ENCODE assay signal across 8 cellular contexts in the genomic region with DNA sequence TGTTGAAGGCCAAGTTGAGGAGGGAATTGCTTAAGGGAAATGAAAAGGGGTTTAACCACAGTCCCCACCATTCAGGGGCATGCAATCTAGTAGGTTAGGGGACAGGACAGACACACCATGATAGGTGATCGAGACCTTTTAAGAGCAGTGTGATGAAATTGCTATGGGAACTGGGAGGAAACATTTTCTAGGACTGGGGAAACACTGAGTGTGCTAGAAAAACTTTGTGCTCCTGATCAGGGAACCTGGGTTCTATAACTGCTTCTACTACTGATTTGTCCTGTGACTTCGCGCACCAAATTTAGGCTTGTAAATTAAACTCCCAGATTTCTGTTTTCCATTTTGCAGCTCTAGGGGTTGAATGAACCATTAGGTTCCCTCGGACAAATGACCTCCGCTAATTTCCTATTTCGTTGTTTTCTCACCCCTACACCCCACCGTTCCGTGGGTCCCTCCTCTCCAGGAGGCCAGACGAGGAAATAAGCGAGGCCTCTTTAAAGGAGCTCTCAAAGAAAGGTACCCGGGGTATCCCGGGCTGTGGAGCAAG. TPM values are rescaled to one million over a fixed set of nuclear protein-coding genes. Genes with fewer than 3 reads are reported as not detected.
DNase-seq lines count a peak whose midpoint lies in the region; ATAC-seq, FAIRE-seq and TF ChIP-seq lines count a peak whose summit lies in the region.

No MANE protein-coding gene starts in this region.

- TF ChIP-seq EP300 in suprapubic skin (IDR thresholded peaks at IDR 0.05): no peak

- FAIRE-seq in keratinocyte (lab: Jason Lieb, UNC) (no peak), GM12892 (lab: Jason Lieb, UNC) (no peak)

- H3K4me1 Mint-ChIP-seq in activated naive CD8-positive, alpha-beta T cell treated with anti-CD3 and anti-CD28 coated beads for 36 hours: peaks cover 25% of the 10 kb centered on the region

- H3K9ac ChIP-seq in keratinocyte (ENCODE audit: control insufficient read depth, extremely low read depth, insufficient read depth, low read length): peak overlapping the region; percentile 91

- no peak for TF ChIP-seq CTCF in GM12865 (IDR thresholded peaks at IDR 0.05; ENCODE audit: insufficient read depth, low read depth, low read length, missing control alignments)
- TF ChIP-seq CTCF in keratinocyte (optimal IDR thresholded peaks at IDR 0.05 in 1 of 3, IDR thresholded peaks at IDR 0.05 in 1 of 3, conservative IDR thresholded peaks at IDR 0.05 in 1 of 3; ENCODE audit: extremely low read depth in 1 of 3, insufficient read depth in 2 of 3, low read length in 3 of 3): no peak
- no peak for TF ChIP-seq CTCF in suprapubic skin (IDR thresholded peaks at IDR 0.05)

- H3K27me3 ChIP-seq in keratinocyte (ENCODE audit: control insufficient read depth, extremely low read depth, insufficient read depth, low read length) (no peaks in the 10 kb centered on the region), suprapubic skin (no peaks in the 10 kb centered on the region)

- H3K9me3 ChIP-seq in keratinocyte (ENCODE audit: control insufficient read depth, low read depth, low read length) (no peaks in the 10 kb centered on the region), suprapubic skin (no peaks in the 10 kb centered on the region)

- H3K79me2 ChIP-seq in keratinocyte (ENCODE audit: control insufficient read depth, insufficient read depth, low read length): peaks cover 26% of the 10 kb centered on the region

- peak overlapping the region; percentile 86 for H3K27ac ChIP-seq in keratinocyte (ENCODE audit: control insufficient read depth, insufficient read depth, low read length)
- H3K27ac ChIP-seq in suprapubic skin: peak overlapping the region; percentile 76

- peaks cover 15% of the 10 kb centered on the region for H3K36me3 Mint-ChIP-seq in activated naive CD8-positive, alpha-beta T cell treated with anti-CD3 and anti-CD28 coated beads for 36 hours

- TF ChIP-seq POLR2A in suprapubic skin (IDR thresholded peaks at IDR 0.05): no peak
- TF ChIP-seq POLR2A in GM12892 (IDR thresholded peaks at IDR 0.05; ENCODE audit: low read depth, low read length): no peak

- peak overlapping the region; percentile 91 for H3K4me3 Mint-ChIP-seq in activated naive CD8-positive, alpha-beta T cell treated with anti-CD3 and anti-CD28 coated beads for 36 hours

- dilution Hi-C loops in keratinocyte (cut with MboI; ENCODE audit: extremely low pct_ligation_motif_present, low sequenced_read_pairs): no loop called here

- H3K4me2 ChIP-seq in keratinocyte (ENCODE audit: control insufficient read depth, extremely low read depth, insufficient read depth, low read depth, low read length): peak overlapping the region; percentile 94

- H3K4me1 ChIP-seq in keratinocyte (ENCODE audit: control insufficient read depth, extremely low read depth, insufficient read depth, low read length) (peaks cover 8% of the 10 kb centered on the region), suprapubic skin (peaks cover 40% of the 10 kb centered on the region)

- H3K9me1 ChIP-seq in keratinocyte (ENCODE audit: control insufficient read depth, extremely low read depth, insufficient read depth, low read length): no peaks in the 10 kb centered on the region

- H3K9me3 Mint-ChIP-seq in activated naive CD8-positive, alpha-beta T cell treated with anti-CD3 and anti-CD28 coated beads for 36 hours: no peaks in the 10 kb centered on the region

- ATAC-seq in HG03135 (IDR thresholded peaks at IDR 0.05; ENCODE audit: unreplicated experiment): peak; percentile 28

- H2AFZ ChIP-seq in keratinocyte (ENCODE audit: control insufficient read depth, low read length): peak overlapping the region; percentile 97

- WGBS in suprapubic skin: 23% methylated on average over 12 of the region's 12 CpGs

- H3K4me3 ChIP-seq in GM12865 (ENCODE audit: low read depth, low read length) (peak overlapping the region; percentile 76), keratinocyte (ENCODE audit: control insufficient read depth in 2 of 3, extremely low read depth in 1 of 3, insufficient read depth in 2 of 3, low read depth in 1 of 3, low read length in 3 of 3) (peak overlapping the region; percentile 85 to 98 (median 87)), suprapubic skin (peak overlapping the region; percentile 95)

- no peak for DNase-seq in GM12865 (ENCODE audit: low read depth)
- peak; percentile 4 for DNase-seq in activated naive CD8-positive, alpha-beta T cell treated with anti-CD3 and anti-CD28 coated beads for 36 hours
- DNase-seq in keratinocyte (ENCODE audit: low read depth, low spot score): no peak
- DNase-seq in suprapubic skin (ENCODE audit: low spot score in 2 of 2): no peak
- DNase-seq in GM12892 (ENCODE audit: insufficient read length): no peak
- DNase-seq in foreskin melanocyte: no peak
- no peak for DNase-seq in activated CD8-positive, alpha-beta memory T cell treated with anti-CD3 and anti-CD28 coated beads, Interleukin-2, amount 50 U/mL, for 48 hours

- no peaks in the 10 kb centered on the region for H4K20me1 ChIP-seq in keratinocyte (ENCODE audit: control insufficient read depth, extremely low read depth, insufficient read depth, low read length)

- H3K27ac Mint-ChIP-seq in activated naive CD8-positive, alpha-beta T cell treated with anti-CD3 and anti-CD28 coated beads for 36 hours: peak overlapping the region; percentile 94

- H3K36me3 ChIP-seq in keratinocyte (ENCODE audit: control insufficient read depth in 2 of 2, extremely low read depth in 1 of 2, insufficient read depth in 2 of 2, low read length in 2 of 2) (peaks cover 0 to 2% of the 10 kb centered on the region in 2 experiments), suprapubic skin (no peaks in the 10 kb centered on the region)

- H3K27me3 Mint-ChIP-seq in activated naive CD8-positive, alpha-beta T cell treated with anti-CD3 and anti-CD28 coated beads for 36 hours: no peaks in the 10 kb centered on the region

RNA-seq across cellular contexts. Expression of a gene that starts 0.4 kb away (rescaled TPM):
- total RNA-seq in activated naive CD8-positive, alpha-beta T cell treated with anti-CD3 and anti-CD28 coated beads for 36 hours: 10 to 100 TPM; 26.6 to 31.5 TPM
- polyA plus RNA-seq in keratinocyte: 10.6 to 17.1 TPM (median 15.8 TPM) in 3 replicates
- 2.2 TPM for polyA plus RNA-seq in keratinocyte (2011; ENCODE audit: low read depth)
- polyA plus RNA-seq in keratinocyte (2011; cell fraction: cytosol; rRNA removed): 5.6 and 10.1 TPM in 2 replicates
- polyA plus RNA-seq in keratinocyte (2011; cell fraction: nucleus; rRNA removed): 14.6 and 17.9 TPM in 2 replicates
- polyA plus RNA-seq in keratinocyte (2012; ENCODE audit: low replicate concordance): 5.1 and 7.0 TPM in 2 replicates
- 10.1 to 48.7 TPM (median 21.6 TPM) in 3 replicates for polyA minus RNA-seq in keratinocyte
- polyA minus RNA-seq in keratinocyte (2011; cell fraction: cytosol; rRNA and poly(A)+ RNA removed): 18.6 TPM
- polyA minus RNA-seq in keratinocyte (2011; cell fraction: nucleus; rRNA and poly(A)+ RNA removed): 21.7 and 45.1 TPM in 2 replicates
- total RNA-seq in suprapubic skin: 10 to 100 TPM; 10.3 to 20.6 (median 17.7) TPM
- 6.3 TPM for polyA plus RNA-seq in GM12892 (2012; ENCODE audit: missing spikeins)
